ENCODE assay signal across 19 cellular contexts in the genomic region with DNA sequence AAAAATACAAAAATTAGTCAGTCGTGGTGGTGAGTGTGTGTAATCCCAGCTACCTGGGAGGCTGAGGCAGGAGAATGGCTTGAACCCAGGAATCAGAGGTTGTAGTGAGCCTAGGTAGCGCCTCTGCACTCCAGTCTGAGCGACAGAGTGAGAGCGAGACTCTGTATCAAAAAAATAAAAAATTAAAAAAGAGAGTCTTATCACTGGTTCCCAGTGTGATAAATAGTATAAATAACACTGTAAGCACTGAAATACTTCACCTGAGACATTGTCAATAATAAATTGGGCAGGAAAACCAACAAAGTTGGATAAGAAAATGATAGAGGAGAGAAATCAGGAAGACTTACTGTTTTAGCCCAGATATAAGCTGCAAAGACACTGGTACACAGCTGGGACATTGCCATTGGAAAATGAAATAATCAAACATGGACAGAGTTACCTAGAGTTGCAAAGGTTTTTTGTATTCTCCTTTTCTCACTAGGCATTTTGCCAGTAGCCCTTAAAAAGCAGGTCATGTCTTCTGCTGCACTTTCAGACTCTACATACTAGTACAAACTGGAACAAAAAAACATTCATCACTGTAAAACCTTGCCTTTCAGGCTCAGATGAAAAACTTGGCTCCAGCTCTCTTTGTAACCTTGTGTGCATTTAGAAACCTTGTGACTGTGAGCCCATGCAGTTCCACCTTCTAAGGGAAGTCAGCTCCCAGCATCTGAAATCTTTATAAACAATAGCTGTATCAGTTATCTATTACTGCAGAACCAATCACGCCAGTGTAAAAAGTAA. TPM values are rescaled to one million over a fixed set of nuclear protein-coding genes. Genes with fewer than 3 reads are reported as not detected.
"Had no signal": no experiment of that assay in that cellular context is flagged by ENCODE, and none has a peak within 500 bp of the region (broad histone marks: within the 10 kb centered on the region; RNA-seq: fewer than 3 reads in every experiment).

No MANE protein-coding gene starts in this region.

- H3K9me3 ChIP-seq: tibial nerve had no signal

- H3K27me3 Mint-ChIP-seq: activated naive CD4-positive, alpha-beta T cell treated with anti-CD3 and anti-CD28 coated beads, Interleukin-2, amount 10 ng/mL, durations not matched to agents 7 days and 5 days; central memory CD8-positive, alpha-beta T cell had no signal

- H3K36me3 Mint-ChIP-seq: activated naive CD4-positive, alpha-beta T cell treated with anti-CD3 and anti-CD28 coated beads, Interleukin-2, amount 10 ng/mL, durations not matched to agents 7 days and 5 days had no signal

- H3K4me3 Mint-ChIP-seq: activated naive CD4-positive, alpha-beta T cell treated with anti-CD3 and anti-CD28 coated beads, Interleukin-2, amount 10 ng/mL, durations not matched to agents 7 days and 5 days; central memory CD8-positive, alpha-beta T cell; nephron progenitor cell; T-helper 1 cell treated with Interleukin-12 subunit alpha and Interleukin-12 subunit beta and Interleukin-4 antibody, amounts not matched to agents 30 μg/mL and 1 μg/mL, for 36 hours had no signal

- DNase-seq: activated CD4-positive, alpha-beta T cell treated with anti-CD3 and anti-CD28 coated beads, Interleukin-2, amount 50 U/mL, for 1 hour; activated CD4-positive, CD25-positive, alpha-beta regulatory T cell; activated naive CD4-positive, alpha-beta T cell treated with anti-CD3 and anti-CD28 coated beads, Interleukin-2, amount 10 ng/mL, durations not matched to agents 7 days and 5 days; effector memory CD4-positive, alpha-beta T cell; erythroblast; glutamatergic neuron; left ventricle myocardium inferior; mesendoderm; nephron progenitor cell; retina; stimulated activated CD4-positive, alpha-beta T cell treated with anti-CD3 and anti-CD28 coated beads, Interleukin-15, amount 100 ng/mL, for 24 hours; stimulated activated CD4-positive, alpha-beta T cell treated with anti-CD3 and anti-CD28 coated beads, Interleukin-4, amount 100 ng/mL, for 24 hours had no signal

- H3K4me1 ChIP-seq: left ventricle myocardium inferior, tibial nerve had no signal

- H3K4me1 Mint-ChIP-seq: activated naive CD4-positive, alpha-beta T cell treated with anti-CD3 and anti-CD28 coated beads, Interleukin-2, amount 10 ng/mL, durations not matched to agents 7 days and 5 days; central memory CD8-positive, alpha-beta T cell had no signal

- H3K4me3 ChIP-seq: left ventricle myocardium inferior, tibial nerve had no signal

- H3K27ac ChIP-seq: left ventricle myocardium inferior, tibial nerve had no signal

- H3K36me3 ChIP-seq: left ventricle myocardium inferior, tibial nerve had no signal

- H3K27ac Mint-ChIP-seq: activated naive CD4-positive, alpha-beta T cell treated with anti-CD3 and anti-CD28 coated beads, Interleukin-2, amount 10 ng/mL, durations not matched to agents 7 days and 5 days; activated T-helper 2 cell treated with anti-CD3 and anti-CD28 coated beads, Interferon-gamma antibody, Interleukin-2, Interleukin-4, amounts not matched to agents 10 μg/mL and 5 μg/mL and 100 μg/mL, durations not matched to agents 14 hours and 24 hours and 36 hours; nephron progenitor cell; T-helper 1 cell treated with Interleukin-12 subunit alpha and Interleukin-12 subunit beta and Interleukin-4 antibody, amounts not matched to agents 30 μg/mL and 1 μg/mL, for 36 hours had no signal

- H3K27me3 ChIP-seq: tibial nerve had no signal

RNA-seq across cellular contexts. Expression of a gene that starts 55.0 kb away (rescaled TPM):
- total RNA-seq: activated T-helper 2 cell treated with anti-CD3 and anti-CD28 coated beads, Interferon-gamma antibody, Interleukin-2, Interleukin-4, amounts not matched to agents 10 μg/mL and 5 μg/mL and 100 μg/mL, durations not matched to agents 14 hours and 24 hours and 36 hours; left ventricle myocardium inferior; osteoblast; skeletal muscle tissue; tibial nerve had no signal
- polyA plus RNA-seq: adipose tissue had no signal
